26 cellular contexts compared by ENCODE assay signal in genomic region chr16:35134471-35134870, GRCh38.
DNase-seq lines count a peak whose midpoint lies in the region; ATAC-seq, FAIRE-seq and TF ChIP-seq lines count a peak whose summit lies in the region.
"Had no signal": no experiment of that assay in that cellular context is flagged by ENCODE, and none has a peak within 500 bp of the region (broad histone marks: within the 10 kb centered on the region; RNA-seq: fewer than 3 reads in every experiment).

No MANE protein-coding gene starts in this region.

- H3K27ac Mint-ChIP-seq in MCF 10A (ENCODE audit: low read depth, unreplicated experiment): peak overlapping the region; percentile 6
- H3K27ac Mint-ChIP-seq in T-helper 17 cell: no peak overlapping the region
- no peak overlapping the region for H3K27ac Mint-ChIP-seq in activated T-helper 17 cell treated with anti-CD3 and anti-CD28 coated beads, Interleukin-2, amount 50 U/mL, for 72 hours
- H3K27ac Mint-ChIP-seq: B cell; CD8-positive, alpha-beta T cell had no signal

- peak overlapping the region; percentile 16 for H3K9ac ChIP-seq in mammary epithelial cell (ENCODE audit: insufficient read depth, low read length)

- peak overlapping the region; percentile 30 for H2AFZ ChIP-seq in mammary epithelial cell (ENCODE audit: low read depth, low read length)

- dilution Hi-C loops in mammary epithelial cell (cut with HindIII; ENCODE audit: low sequenced_read_pairs): no loop called here

- in situ Hi-C loops in mammary epithelial cell (cut with MboI; ENCODE audit: low sequenced_read_pairs in 2 of 2): no loop called here

- H3K36me3 ChIP-seq in breast epithelium: no peaks in the 10 kb centered on the region
- H3K36me3 ChIP-seq in mammary epithelial cell (ENCODE audit: insufficient read depth, low read length): no peaks in the 10 kb centered on the region
- H3K36me3 ChIP-seq: MG63, SJSA1 had no signal

- no peaks in the 10 kb centered on the region for H3K27me3 ChIP-seq in breast epithelium
- H3K27me3 ChIP-seq in mammary epithelial cell (ENCODE audit: insufficient read depth, low read length): no peaks in the 10 kb centered on the region
- H3K27me3 ChIP-seq: SJSA1 had no signal

- peak overlapping the region; percentile 64 for H3K4me2 ChIP-seq in mammary epithelial cell (ENCODE audit: insufficient read depth, low read depth, low read length)

- H3K36me3 Mint-ChIP-seq in MCF 10A (ENCODE audit: insufficient read depth, unreplicated experiment) (no peaks in the 10 kb centered on the region), T-helper 17 cell (ENCODE audit: low read depth) (no peaks in the 10 kb centered on the region)
- no peaks in the 10 kb centered on the region for H3K36me3 Mint-ChIP-seq in activated T-helper 17 cell treated with anti-CD3 and anti-CD28 coated beads, Interleukin-2, amount 50 U/mL, for 72 hours (ENCODE audit: low read depth)
- H3K36me3 Mint-ChIP-seq: CD8-positive, alpha-beta T cell had no signal

- no peak for ATAC-seq in T-helper 17 cell
- no peak for ATAC-seq in activated T-helper 17 cell treated with anti-CD3 and anti-CD28 coated beads, Interleukin-2, amount 50 U/mL, for 72 hours (replicated peaks)
- ATAC-seq: CD8-positive, alpha-beta T cell; HepG2; K562 had no signal

- H3K4me3 ChIP-seq in breast epithelium: no peak overlapping the region
- no peak overlapping the region for H3K4me3 ChIP-seq in mammary epithelial cell (replicated peaks in 1 of 3; ENCODE audit: insufficient read depth in 1 of 3, low read depth in 2 of 3, low read length in 3 of 3)
- H3K4me3 ChIP-seq: K562, MG63, SJSA1 had no signal

- H3K9me3 Mint-ChIP-seq in MCF 10A (ENCODE audit: unreplicated experiment): peaks cover 6% of the 10 kb centered on the region
- H3K9me3 Mint-ChIP-seq in activated T-helper 17 cell treated with anti-CD3 and anti-CD28 coated beads, Interleukin-2, amount 50 U/mL, for 72 hours: peaks cover 5% of the 10 kb centered on the region

- H3K4me3 Mint-ChIP-seq in MCF 10A (ENCODE audit: unreplicated experiment) (no peak overlapping the region), T-helper 17 cell (no peak overlapping the region)
- H3K4me3 Mint-ChIP-seq in activated T-helper 17 cell treated with anti-CD3 and anti-CD28 coated beads, Interleukin-2, amount 50 U/mL, for 72 hours: no peak overlapping the region
- H3K4me3 Mint-ChIP-seq: B cell; CD8-positive, alpha-beta T cell had no signal

- H3K4me1 Mint-ChIP-seq in MCF 10A (ENCODE audit: insufficient read depth, unreplicated experiment) (peaks cover 16% of the 10 kb centered on the region), T-helper 17 cell (no peaks in the 10 kb centered on the region)
- no peaks in the 10 kb centered on the region for H3K4me1 Mint-ChIP-seq in activated T-helper 17 cell treated with anti-CD3 and anti-CD28 coated beads, Interleukin-2, amount 50 U/mL, for 72 hours
- H3K4me1 Mint-ChIP-seq: B cell had no signal

- H3K9me3 ChIP-seq in breast epithelium (no peaks in the 10 kb centered on the region), mammary epithelial cell (replicated peaks; ENCODE audit: insufficient read depth, low read length) (no peaks in the 10 kb centered on the region), T-helper 17 cell (ENCODE audit: control insufficient read depth, low read length, poor library complexity, severe bottlenecking) (no peaks in the 10 kb centered on the region)
- H3K9me3 ChIP-seq: Caco-2, MG63 had no signal

- WGBS in mammary epithelial cell (ENCODE audit: low coverage, missing lambda C conversion rate): 0% methylated on average over 2 of the region's 2 CpGs

- H3K4me1 ChIP-seq in breast epithelium (no peaks in the 10 kb centered on the region), mammary epithelial cell (ENCODE audit: insufficient read depth, low read length) (peaks cover 21% of the 10 kb centered on the region)
- H3K4me1 ChIP-seq: Caco-2, SJSA1 had no signal

- no peaks in the 10 kb centered on the region for H3K79me2 ChIP-seq in mammary epithelial cell (ENCODE audit: insufficient read depth, low read length)

- H3K27ac ChIP-seq in breast epithelium (no peak overlapping the region), mammary epithelial cell (ENCODE audit: insufficient read depth, low read depth, low read length) (peak overlapping the region; percentile 78)
- H3K27ac ChIP-seq: 22Rv1, C4-2B, SJSA1 had no signal

- TF ChIP-seq POLR2A in breast epithelium (IDR thresholded peaks at IDR 0.05): no peak

- H3K27me3 Mint-ChIP-seq in MCF 10A (ENCODE audit: insufficient read depth, unreplicated experiment) (no peaks in the 10 kb centered on the region), T-helper 17 cell (no peaks in the 10 kb centered on the region)
- no peaks in the 10 kb centered on the region for H3K27me3 Mint-ChIP-seq in activated T-helper 17 cell treated with anti-CD3 and anti-CD28 coated beads, Interleukin-2, amount 50 U/mL, for 72 hours
- H3K27me3 Mint-ChIP-seq: B cell had no signal

- no TSS peak for BruUV-seq in MCF 10A (replicated peaks; lab: Mats Ljungman, UMichigan)
- BruUV-seq in mammary epithelial cell (replicated peaks; lab: Mats Ljungman, UMichigan): no TSS peak

- no peak for FAIRE-seq in urothelium cell line (lab: Jason Lieb, UNC)
- FAIRE-seq: HepG2, K562 had no signal

- no peaks in the 10 kb centered on the region for H4K20me1 ChIP-seq in mammary epithelial cell (ENCODE audit: insufficient read depth, low read length)

- DNase-seq in MCF 10A (ENCODE audit: unreplicated experiment): peak; percentile 88
- no peak for DNase-seq in breast epithelium (ENCODE audit: low spot score in 2 of 2)
- peak; percentile 95 for DNase-seq in mammary epithelial cell
- peak; percentile 11 for DNase-seq in iPS-NIHi11 (ENCODE audit: low spot score)
- DNase-seq in urothelium cell line (ENCODE audit: low spot score): peak; percentile 50
- DNase-seq in T-helper 17 cell: no peak
- DNase-seq in NCI-H524 treated with DMSO at 0.1 percent for 48 hours (lab: John Stamatoyannopoulos, UW): no peak
- DNase-seq: Caco-2; CD8-positive, alpha-beta T cell; DMS79 treated with DMSO at 0.1 percent for 48 hours; H7; Kasumi-1; MG63; NCI-H1417; NCI-H1694; NCI-H2029 treated with DMSO at 0.1 percent for 48 hours; NCI-H2227 treated with DMSO at 0.1 percent for 48 hours; NCI-H69; Right ventricle myocardium superior had no signal

- CTCF ChIA-PET in MCF 10A (lab: Yijun Ruan, JAX) (no interaction called here), mammary epithelial cell (lab: Charles Lee; ENCODE audit: low non-redundant PET) (no interaction called here)

- TF ChIP-seq CTCF in MCF 10A (IDR thresholded peaks at IDR 0.05; ENCODE audit: unreplicated experiment) (no peak), breast epithelium (IDR thresholded peaks at IDR 0.05) (no peak), mammary epithelial cell (conservative IDR thresholded peaks at IDR 0.05 in 1 of 2, IDR thresholded peaks at IDR 0.05 in 1 of 2; ENCODE audit: extremely low read depth in 1 of 2, insufficient read depth in 1 of 2, low read depth in 1 of 2, low read length in 2 of 2) (no peak)

- POLR2A ChIA-PET in MCF 10A (lab: Yijun Ruan, JAX): interaction anchor here (0.6 to 1.1 kb wide), 2 partner anchors 40 to 163 kb away, joined by 3 read pairs; no protein-coding TSS in a partner anchor

- intact Hi-C loops in MCF 10A (cut with micrococcal nuclease): loop anchor here (10.0 kb wide), 1 partner anchor 160 kb away; no protein-coding TSS in a partner anchor
- intact Hi-C loops in breast epithelium (cut with DNase I; ENCODE audit: low total_unique reads): no loop called here
- intact Hi-C loops in mammary epithelial cell (cut with micrococcal nuclease): loop anchor here (1.0 to 10.0 kb wide), 4 partner anchors 100 to 230 kb away; no protein-coding TSS in a partner anchor

Comparison
In these comparisons a context has a peak if more than half of its experiments do, and no peak if none do; other contexts are left out.
1. DNase-seq: peak in MCF 10A (single experiment), mammary epithelial cell (single experiment), iPS-NIHi11 (single experiment) and urothelium cell line (single experiment); none in breast epithelium (0 of 2), T-helper 17 cell (0 of 3) and NCI-H524 treated with DMSO at 0.1 percent for 48 hours (single experiment).